ENCODE assay signal across 9 cellular contexts in the genomic region with DNA sequence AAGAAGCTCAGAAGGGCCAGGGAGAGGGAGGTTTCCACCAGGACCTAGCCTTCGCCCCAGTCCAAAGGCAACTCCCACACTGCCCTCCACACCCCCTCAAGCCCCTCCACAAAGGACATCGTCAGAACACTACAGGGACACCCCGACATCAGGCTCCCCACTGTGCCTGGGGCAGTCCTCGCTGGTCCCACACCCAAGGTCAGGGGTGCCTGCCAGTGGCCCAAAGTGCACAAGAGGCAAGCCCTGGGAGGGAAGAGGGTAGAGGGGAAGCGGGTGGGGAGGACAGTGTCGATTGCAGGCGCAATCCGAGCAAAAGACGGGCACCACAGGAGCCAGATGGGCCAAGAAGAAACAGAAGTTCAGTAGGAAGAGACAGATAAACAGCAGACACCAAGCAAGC. TPM values are rescaled to one million over a fixed set of nuclear protein-coding genes. Genes with fewer than 3 reads are reported as not detected.
A peak's percentile ranks its signal among the peaks of the same experiment; 100 is the strongest.
DNase-seq lines count a peak whose midpoint lies in the region; ATAC-seq and TF ChIP-seq lines count a peak whose summit lies in the region.
"Had no signal": no experiment of that assay in that cellular context is flagged by ENCODE, and none has a peak within 500 bp of the region (broad histone marks: within the 10 kb centered on the region; RNA-seq: fewer than 3 reads in every experiment).

No MANE protein-coding gene starts in this region.

- H3K9ac ChIP-seq in adipocyte (ENCODE audit: low read length) = no peak overlapping the region

- H3K4me3 ChIP-seq in adipocyte (ENCODE audit: low read length) (peak overlapping the region; percentile 56), lower lobe of right lung (no peak overlapping the region)
- H3K4me3 ChIP-seq: A549 had no signal

- ATAC-seq in lower lobe of right lung (no peak), HG02763 (IDR thresholded peaks at IDR 0.05; ENCODE audit: unreplicated experiment) (no peak)

- DNase-seq in T-helper 1 cell (no peak), adipocyte (ENCODE audit: low read depth) (no peak), lower lobe of right lung (peak; percentile 34), substantia nigra (lab: John Stamatoyannopoulos, UW) (peak in 1 of 49 donors; percentile 51), NCI-H1105 treated with DMSO at 0.1 percent for 48 hours (lab: John Stamatoyannopoulos, UW) (no peak), UCSD-AML1 (lab: John Stamatoyannopoulos, UW; ENCODE audit: unreplicated experiment) (no peak)

- H3K4me3 Mint-ChIP-seq in T-helper 1 cell treated with Interleukin-12 subunit alpha and Interleukin-12 subunit beta and Interleukin-4 antibody, amounts not matched to agents 30 μg/mL and 1 μg/mL, for 36 hours = peak overlapping the region; percentile 27

- H3K36me3 ChIP-seq in adipocyte (ENCODE audit: control insufficient read depth, insufficient read depth, low read length, severe bottlenecking) (no peaks in the 10 kb centered on the region), lower lobe of right lung (no peaks in the 10 kb centered on the region)

- no peaks in the 10 kb centered on the region for H3K9me3 Mint-ChIP-seq in T-helper 1 cell treated with Interleukin-12 subunit alpha and Interleukin-12 subunit beta and Interleukin-4 antibody, amounts not matched to agents 30 μg/mL and 1 μg/mL, for 36 hours

- peak overlapping the region; percentile 68 for H3K27ac Mint-ChIP-seq in T-helper 1 cell treated with Interleukin-12 subunit alpha and Interleukin-12 subunit beta and Interleukin-4 antibody, amounts not matched to agents 30 μg/mL and 1 μg/mL, for 36 hours

- no peaks in the 10 kb centered on the region for H3K9me3 ChIP-seq in adipocyte (ENCODE audit: control insufficient read depth, low read length)
- no peaks in the 10 kb centered on the region for H3K9me3 ChIP-seq in lower lobe of right lung
- H3K9me3 ChIP-seq: A549 had no signal

- H3K27me3 ChIP-seq in adipocyte (replicated peaks; ENCODE audit: control insufficient read depth, insufficient read depth, low read length) (peaks cover 38% of the 10 kb centered on the region), lower lobe of right lung (ENCODE audit: low read depth) (no peaks in the 10 kb centered on the region)

- intact Hi-C loops in lower lobe of right lung (cut with DNase I) = no loop called here

- H3K4me1 ChIP-seq in adipocyte (ENCODE audit: control insufficient read depth, insufficient read depth, low read length) (peaks cover 23% of the 10 kb centered on the region), lower lobe of right lung (peaks cover 38% of the 10 kb centered on the region)
- H3K4me1 ChIP-seq: A549 had no signal

- H3K36me3 Mint-ChIP-seq in T-helper 1 cell treated with Interleukin-12 subunit alpha and Interleukin-12 subunit beta and Interleukin-4 antibody, amounts not matched to agents 30 μg/mL and 1 μg/mL, for 36 hours (ENCODE audit: low read depth) = peaks cover 1% of the 10 kb centered on the region

- peaks cover 38% of the 10 kb centered on the region for H3K4me1 Mint-ChIP-seq in T-helper 1 cell treated with Interleukin-12 subunit alpha and Interleukin-12 subunit beta and Interleukin-4 antibody, amounts not matched to agents 30 μg/mL and 1 μg/mL, for 36 hours (ENCODE audit: low read depth)

- TF ChIP-seq CTCF in lower lobe of right lung (IDR thresholded peaks at IDR 0.05) = no peak

- H3K27ac ChIP-seq in lower lobe of right lung (peak overlapping the region; percentile 76), substantia nigra (ENCODE audit: low read depth, low read length, poor library complexity, severe bottlenecking) (peak overlapping the region; percentile 58)

- H3K27me3 Mint-ChIP-seq in T-helper 1 cell treated with Interleukin-12 subunit alpha and Interleukin-12 subunit beta and Interleukin-4 antibody, amounts not matched to agents 30 μg/mL and 1 μg/mL, for 36 hours (ENCODE audit: low read depth) = peaks cover 25% of the 10 kb centered on the region

RNA-seq across cellular contexts. Expression of gene JAM3, which starts 35.6 kb away (rescaled TPM):
- total RNA-seq in lower lobe of right lung = 32.1 TPM
